ENCODE assay signal across 11 cellular contexts in the genomic region with DNA sequence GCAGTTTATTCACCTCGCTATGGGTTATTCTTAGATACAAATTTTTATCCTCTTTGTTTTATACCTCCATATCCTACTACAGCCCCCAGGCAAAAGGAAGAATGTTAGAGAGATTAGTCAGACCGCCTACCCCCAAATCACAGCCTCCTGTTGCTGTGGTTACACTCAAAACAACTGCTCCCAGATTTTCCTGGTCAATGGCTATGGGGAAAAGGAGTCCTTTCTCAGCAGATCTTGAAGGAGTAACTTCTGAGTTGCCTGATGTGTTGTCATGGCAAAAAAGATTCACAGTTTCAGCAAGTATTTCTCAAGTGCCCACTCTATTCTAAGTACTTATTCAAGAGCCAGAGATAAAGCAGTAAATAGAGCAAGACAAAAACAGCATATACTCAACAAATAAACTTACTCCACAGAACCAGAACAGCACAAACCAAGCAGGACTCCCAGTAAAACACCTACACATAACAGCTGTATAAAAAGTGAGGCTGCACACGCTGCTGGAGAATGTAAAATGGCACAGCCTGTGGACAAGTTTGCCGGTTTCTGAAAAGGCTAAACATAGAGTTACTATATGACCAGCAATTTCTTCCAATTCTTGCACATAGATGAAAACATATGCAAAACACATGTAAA.
DNase-seq lines count a peak whose midpoint lies in the region; ATAC-seq and TF ChIP-seq lines count a peak whose summit lies in the region.
"Had no signal": no experiment of that assay in that cellular context is flagged by ENCODE, and none has a peak within 500 bp of the region (broad histone marks: within the 10 kb centered on the region; RNA-seq: fewer than 3 reads in every experiment).

No MANE protein-coding gene starts in this region.

- peaks cover 20% of the 10 kb centered on the region for H3K36me3 ChIP-seq in GM23248 (ENCODE audit: low read depth)

- no peaks in the 10 kb centered on the region for H3K27me3 Mint-ChIP-seq in activated CD8-positive, alpha-beta memory T cell treated with anti-CD3 and anti-CD28 coated beads, Interleukin-2, amount 10 ng/mL, durations not matched to agents 7 days and 5 days

- H3K4me1 ChIP-seq in GM23248 (ENCODE audit: insufficient read depth) = peaks cover 17% of the 10 kb centered on the region

- no peak overlapping the region for H2AFZ ChIP-seq in GM23248

- H3K79me2 ChIP-seq in GM23248 (ENCODE audit: insufficient read depth) = no peaks in the 10 kb centered on the region

- peaks cover 17% of the 10 kb centered on the region for H3F3A ChIP-seq in GM23248 (ENCODE audit: insufficient read depth)

- H3K36me3 Mint-ChIP-seq in activated CD8-positive, alpha-beta memory T cell treated with anti-CD3 and anti-CD28 coated beads, Interleukin-2, amount 10 ng/mL, durations not matched to agents 7 days and 5 days = peaks cover 20% of the 10 kb centered on the region

- peak overlapping the region; percentile 33; the same call in 1 of the 2 replicates for H3K4me3 ChIP-seq in GM23248
- H3K4me3 ChIP-seq in fibroblast of the aortic adventitia (ENCODE audit: low read depth, low read length) = no peak overlapping the region

- H4K20me1 ChIP-seq in GM23248 (ENCODE audit: insufficient read depth) = no peaks in the 10 kb centered on the region

- CTCF ChIA-PET in activated CD8-positive, alpha-beta memory T cell treated with anti-CD3 and anti-CD28 coated beads, Interleukin-2, amount 10 ng/mL, durations not matched to agents 7 days and 5 days (lab: Charles Lee) = no interaction called here

- H3K4me1 Mint-ChIP-seq in activated CD8-positive, alpha-beta memory T cell treated with anti-CD3 and anti-CD28 coated beads, Interleukin-2, amount 10 ng/mL, durations not matched to agents 7 days and 5 days = peaks cover 1% of the 10 kb centered on the region

- no peaks in the 10 kb centered on the region for H3K27me3 ChIP-seq in GM23248 (replicated peaks; ENCODE audit: insufficient read depth)

- DNase-seq in GM23248 = peak; percentile 91
- DNase-seq in fibroblast of the aortic adventitia (ENCODE audit: low read depth) = peak; percentile 56
- peak; percentile 100 for DNase-seq in renal cortical epithelial cell (ENCODE audit: low read depth)
- DNase-seq in activated CD8-positive, alpha-beta memory T cell treated with anti-CD3 and anti-CD28 coated beads, Interleukin-2, amount 10 ng/mL, durations not matched to agents 7 days and 5 days = no peak
- DNase-seq in DMS 273 (lab: John Stamatoyannopoulos, UW; ENCODE audit: unreplicated experiment) = no peak
- DNase-seq in NCI-H446 treated with DMSO at 0.1 percent for 48 hours (lab: John Stamatoyannopoulos, UW) = no peak
- DNase-seq: activated CD4-positive, alpha-beta T cell treated with anti-CD3 and anti-CD28 coated beads, Interleukin-2, amount 50 U/mL, for 1 hour; GOT3; midbrain had no signal

- H3K27ac Mint-ChIP-seq in activated CD8-positive, alpha-beta memory T cell treated with anti-CD3 and anti-CD28 coated beads, Interleukin-2, amount 10 ng/mL, durations not matched to agents 7 days and 5 days = no peak overlapping the region

- in situ Hi-C loops in GM23248 (cut with MboI) = no loop called here

- peak overlapping the region; percentile 74 for H3K9ac ChIP-seq in GM23248

- peak overlapping the region; percentile 38 for H3K4me2 ChIP-seq in GM23248 (ENCODE audit: unreplicated experiment)

- peak overlapping the region; percentile 91 for H3K27ac ChIP-seq in GM23248

- ATAC-seq in SK-N-SH treated with all-trans-retinoic acid at 6 μM for 48 hours (peak; percentile 31; the same call in 2 of the 3 replicates), HG03571 (IDR thresholded peaks at IDR 0.05; ENCODE audit: unreplicated experiment) (no peak)
- no peak for ATAC-seq in activated CD8-positive, alpha-beta memory T cell treated with anti-CD3 and anti-CD28 coated beads, Interleukin-2, amount 10 ng/mL, durations not matched to agents 7 days and 5 days

- no peaks in the 10 kb centered on the region for H3K9me3 ChIP-seq in GM23248 (ENCODE audit: low read depth)

- no peaks in the 10 kb centered on the region for H3K9me3 Mint-ChIP-seq in activated CD8-positive, alpha-beta memory T cell treated with anti-CD3 and anti-CD28 coated beads, Interleukin-2, amount 10 ng/mL, durations not matched to agents 7 days and 5 days (ENCODE audit: low read depth)

- H3K4me3 Mint-ChIP-seq in activated CD8-positive, alpha-beta memory T cell treated with anti-CD3 and anti-CD28 coated beads, Interleukin-2, amount 10 ng/mL, durations not matched to agents 7 days and 5 days = no peak overlapping the region

- TF ChIP-seq CTCF in fibroblast of the aortic adventitia (IDR thresholded peaks at IDR 0.05; ENCODE audit: insufficient read depth, low read length) = no peak

- WGBS in GM23248 (ENCODE audit: low coverage in 1 of 2, low lambda C conversion rate in 2 of 2, missing lambda C conversion rate in 2 of 2), 2 experiments = 66 to 72% methylated on average over 4 of the region's 4 CpGs

- H3K9me2 ChIP-seq in GM23248 (ENCODE audit: insufficient read depth) = no peaks in the 10 kb centered on the region

TF ChIP-seq in SK-N-SH treated with all-trans-retinoic acid at 6 μM for 48 hours, 23 proteins besides CTCF, POLR2A, EP300 and RAD21:
- TF ChIP-seq ZFP3 (CRISPR knock-in tag; IDR thresholded peaks at IDR 0.05) (no peak), ESRRG (CRISPR knock-in tag; IDR thresholded peaks at IDR 0.05) (no peak), ZC3H10 (CRISPR knock-in tag; IDR thresholded peaks at IDR 0.05) (no peak), CSDC2 (CRISPR knock-in tag; IDR thresholded peaks at IDR 0.05) (no peak), ZFP30 (CRISPR knock-in tag; IDR thresholded peaks at IDR 0.05) (no peak), CREB5 (CRISPR knock-in tag; IDR thresholded peaks at IDR 0.05; ENCODE audit: low read depth) (no peak), RARB (CRISPR knock-in tag; IDR thresholded peaks at IDR 0.05) (no peak), ZNF8 (CRISPR knock-in tag; IDR thresholded peaks at IDR 0.05) (no peak), TOX (CRISPR knock-in tag; IDR thresholded peaks at IDR 0.05; ENCODE audit: borderline replicate concordance) (no peak), TCF4 (CRISPR knock-in tag; IDR thresholded peaks at IDR 0.05; ENCODE audit: borderline replicate concordance) (no peak), ISL1 (CRISPR knock-in tag; IDR thresholded peaks at IDR 0.05) (no peak), ZNF565 (CRISPR knock-in tag; conservative IDR thresholded peaks at IDR 0.05; ENCODE audit: low read depth) (no peak), PPARA (CRISPR knock-in tag; IDR thresholded peaks at IDR 0.05; ENCODE audit: borderline replicate concordance) (no peak)
- TF ChIP-seq, protein P1, sequence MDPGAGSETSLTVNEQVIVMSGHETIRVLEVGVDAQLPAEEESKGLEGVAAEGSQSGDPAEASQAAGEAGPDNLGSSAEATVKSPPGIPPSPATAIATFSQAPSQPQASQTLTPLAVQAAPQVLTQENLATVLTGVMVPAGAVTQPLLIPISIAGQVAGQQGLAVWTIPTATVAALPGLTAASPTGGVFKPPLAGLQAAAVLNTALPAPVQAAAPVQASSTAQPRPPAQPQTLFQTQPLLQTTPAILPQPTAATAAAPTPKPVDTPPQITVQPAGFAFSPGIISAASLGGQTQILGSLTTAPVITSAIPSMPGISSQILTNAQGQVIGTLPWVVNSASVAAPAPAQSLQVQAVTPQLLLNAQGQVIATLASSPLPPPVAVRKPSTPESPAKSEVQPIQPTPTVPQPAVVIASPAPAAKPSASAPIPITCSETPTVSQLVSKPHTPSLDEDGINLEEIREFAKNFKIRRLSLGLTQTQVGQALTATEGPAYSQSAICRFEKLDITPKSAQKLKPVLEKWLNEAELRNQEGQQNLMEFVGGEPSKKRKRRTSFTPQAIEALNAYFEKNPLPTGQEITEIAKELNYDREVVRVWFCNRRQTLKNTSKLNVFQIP (CRISPR knock-in tag; IDR thresholded peaks at IDR 0.05; ENCODE audit: borderline replicate concordance, low read depth) = no peak
- TF ChIP-seq, protein P2, sequence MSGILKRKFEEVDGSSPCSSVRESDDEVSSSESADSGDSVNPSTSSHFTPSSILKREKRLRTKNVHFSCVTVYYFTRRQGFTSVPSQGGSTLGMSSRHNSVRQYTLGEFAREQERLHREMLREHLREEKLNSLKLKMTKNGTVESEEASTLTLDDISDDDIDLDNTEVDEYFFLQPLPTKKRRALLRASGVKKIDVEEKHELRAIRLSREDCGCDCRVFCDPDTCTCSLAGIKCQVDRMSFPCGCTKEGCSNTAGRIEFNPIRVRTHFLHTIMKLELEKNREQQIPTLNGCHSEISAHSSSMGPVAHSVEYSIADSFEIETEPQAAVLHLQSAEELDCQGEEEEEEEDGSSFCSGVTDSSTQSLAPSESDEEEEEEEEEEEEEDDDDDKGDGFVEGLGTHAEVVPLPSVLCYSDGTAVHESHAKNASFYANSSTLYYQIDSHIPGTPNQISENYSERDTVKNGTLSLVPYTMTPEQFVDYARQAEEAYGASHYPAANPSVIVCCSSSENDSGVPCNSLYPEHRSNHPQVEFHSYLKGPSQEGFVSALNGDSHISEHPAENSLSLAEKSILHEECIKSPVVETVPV (CRISPR knock-in tag; IDR thresholded peaks at IDR 0.05) = no peak

Comparison
In these comparisons a context has a peak if more than half of its experiments do, and no peak if none do; other contexts are left out.
1. DNase-seq: peak in GM23248 (single experiment), fibroblast of the aortic adventitia (single experiment) and renal cortical epithelial cell (single experiment); none in activated CD8-positive, alpha-beta memory T cell treated with anti-CD3 and anti-CD28 coated beads, Interleukin-2, amount 10 ng/mL, durations not matched to agents 7 days and 5 days (single experiment), DMS 273 (single experiment) and NCI-H446 treated with DMSO at 0.1 percent for 48 hours (single experiment).